ENCODE assay signal across 1 cellular context in genomic region chr2:132788310-132788832, GRCh38.
A peak's percentile ranks its signal among the peaks of the same experiment; 100 is the strongest.
TF ChIP-seq lines count a peak whose summit lies in the region.

No MANE protein-coding gene starts in this region.

TF ChIP-seq in H1, 55 proteins besides CTCF, POLR2A, EP300 and RAD21 (continued from another document):
- TF ChIP-seq CHD7 (IDR thresholded peaks at IDR 0.05; ENCODE audit: insufficient replicate concordance, low read length) (no peak), TEAD4 (IDR thresholded peaks at IDR 0.05; ENCODE audit: low read depth, low read length) (no peak), HDAC2 (IDR thresholded peaks at IDR 0.05; ENCODE audit: borderline replicate concordance in 1 of 2, low read depth in 2 of 2, low read length in 2 of 2) (peak in 1 of 2 experiments; percentile 76; a peak in 1 of 4 replicates), BACH1 (IDR thresholded peaks at IDR 0.05; ENCODE audit: low read length) (no peak), RBBP5 (IDR thresholded peaks at IDR 0.05; ENCODE audit: borderline replicate concordance, low read depth, low read length) (no peak), CTBP2 (IDR thresholded peaks at IDR 0.05; ENCODE audit: borderline replicate concordance, insufficient read depth, insufficient read length, low read length) (no peak), KDM1A (IDR thresholded peaks at IDR 0.05; ENCODE audit: borderline replicate concordance, low read length) (peak; percentile 75), GTF2F1 (IDR thresholded peaks at IDR 0.05; ENCODE audit: borderline replicate concordance, low read depth, low read length) (no peak)
